ENCODE assay signal across 8 cellular contexts in the genomic region with DNA sequence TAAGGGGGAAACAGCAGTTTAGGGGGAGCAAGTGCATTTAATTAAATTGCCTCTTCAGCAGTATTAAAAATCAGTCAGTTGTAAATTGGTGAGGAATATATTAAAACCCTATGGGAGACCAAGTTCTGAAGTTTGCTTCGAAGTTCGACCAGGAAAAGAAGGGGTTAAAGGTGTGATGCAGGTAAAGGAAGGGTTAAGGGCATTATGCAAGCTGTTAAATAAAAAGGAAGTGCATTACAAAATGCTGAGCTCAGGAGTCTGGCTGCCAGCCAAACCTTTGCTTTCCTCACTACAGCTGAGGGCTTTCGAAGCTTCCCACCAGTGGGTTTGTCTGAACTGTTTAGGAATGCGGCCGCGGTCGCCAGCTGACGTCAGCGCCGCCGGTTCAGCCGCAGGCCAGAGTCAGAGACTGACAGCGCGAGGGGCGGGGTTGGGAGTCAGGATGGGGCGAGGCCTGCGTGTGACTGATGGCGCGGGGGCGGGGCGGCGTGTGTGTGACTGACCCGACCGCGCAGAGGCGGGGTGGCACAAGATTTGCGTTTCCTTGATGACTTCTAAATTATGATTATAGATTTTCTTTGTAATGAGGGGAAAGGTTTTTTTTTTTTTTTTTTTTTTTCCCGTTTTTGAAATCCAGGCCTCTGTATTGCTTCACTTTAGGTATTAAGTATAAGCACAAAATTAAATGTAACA.
A peak's percentile ranks its signal among the peaks of the same experiment; 100 is the strongest.
DNase-seq lines count a peak whose midpoint lies in the region; ATAC-seq and TF ChIP-seq lines count a peak whose summit lies in the region.

No MANE protein-coding gene starts in this region.

- no peaks in the 10 kb centered on the region for H3K36me3 ChIP-seq in iPS-20b (ENCODE audit: insufficient read depth, low read depth, low read length)
- no peaks in the 10 kb centered on the region for H3K36me3 ChIP-seq in skeletal muscle tissue (ENCODE audit: control insufficient read depth in 3 of 3, insufficient read depth in 3 of 3, low read length in 3 of 3)

- peak overlapping the region; percentile 72 for H3K4me3 ChIP-seq in iPS-20b (ENCODE audit: low read length)
- H3K4me3 ChIP-seq in skeletal muscle tissue (ENCODE audit: low read length in 3 of 3): peak overlapping the region; percentile 54 to 57 (median 57)

- H3K27ac ChIP-seq in caudate nucleus (ENCODE audit: low read depth, low read length) (peak overlapping the region; percentile 55), iPS-20b (ENCODE audit: low read length) (no peak overlapping the region), skeletal muscle tissue (ENCODE audit: low read depth, low read length) (peak overlapping the region; percentile 33)

- ATAC-seq in HG03354 (IDR thresholded peaks at IDR 0.05; ENCODE audit: poor library complexity, severe bottlenecking, unreplicated experiment): peak; percentile 100

- H3K9ac ChIP-seq in iPS-20b (ENCODE audit: low read depth, low read length) (peak overlapping the region; percentile 39; the same call in 1 of the 2 replicates), skeletal muscle tissue (ENCODE audit: low read depth in 1 of 3, low read length in 3 of 3) (peak overlapping the region; percentile 43 to 59 (median 47))

- H3K9me3 ChIP-seq in iPS-20b (ENCODE audit: insufficient read depth, low read depth, low read length) (no peaks in the 10 kb centered on the region), skeletal muscle tissue (ENCODE audit: control insufficient read depth in 3 of 3, low read length in 3 of 3) (no peaks in the 10 kb centered on the region)

- H3K4me1 ChIP-seq in iPS-20b (ENCODE audit: insufficient read depth, low read length) (peaks cover 37% of the 10 kb centered on the region), skeletal muscle tissue (ENCODE audit: control insufficient read depth in 3 of 3, insufficient read depth in 3 of 3, low read length in 3 of 3) (peaks cover 4 to 14% (median 5%) of the 10 kb centered on the region in 3 donors)

- TF ChIP-seq CTCF in AG09319 (IDR thresholded peaks at IDR 0.05; ENCODE audit: low read depth, low read length): no peak

- DNase-seq in AG09319 (ENCODE audit: extremely low read depth, low read depth) (peak; percentile 99), GM19238 (ENCODE audit: insufficient read length, low spot score) (peak; percentile 78), NCI-H345 treated with DMSO at 0.1 percent for 48 hours (lab: John Stamatoyannopoulos, UW; ENCODE audit: unreplicated experiment) (peak; percentile 80), caudate nucleus (lab: John Stamatoyannopoulos, UW) (peak; percentile 48 to 100 (median 95))
- peak; percentile 81 to 93 (median 90) for DNase-seq in activated CD4-positive, CD25-positive, alpha-beta regulatory T cell (lab: John Stamatoyannopoulos, UW)

- H3K27me3 ChIP-seq in iPS-20b (ENCODE audit: insufficient read depth, low read length) (no peaks in the 10 kb centered on the region), skeletal muscle tissue (ENCODE audit: control insufficient read depth in 3 of 3, insufficient read depth in 3 of 3, low read length in 3 of 3) (no peaks in the 10 kb centered on the region)
